In genomic region chr1:23543707-23544443, GRCh38 we compare ENCODE assay signal across 2 cellular contexts.
TF ChIP-seq lines count a peak whose summit lies in the region.

No MANE protein-coding gene starts in this region.

TF ChIP-seq in HEK293, 187 proteins besides CTCF, POLR2A, EP300 and RAD21:
- no peak for TF ChIP-seq ZNF596 (tag by site-specific recombination; IDR thresholded peaks at IDR 0.05)
- no peak for TF ChIP-seq ZNF768 (tag by site-specific recombination; IDR thresholded peaks at IDR 0.05)
- TF ChIP-seq ZNF133 (tag by site-specific recombination; IDR thresholded peaks at IDR 0.05), result no peak
- no peak for TF ChIP-seq ZNF501 (tag by site-specific recombination; IDR thresholded peaks at IDR 0.05)
- TF ChIP-seq ZFHX2 (tag by site-specific recombination; conservative IDR thresholded peaks at IDR 0.05), result peak; percentile 56
- no peak for TF ChIP-seq ZNF24 (tag by site-specific recombination; IDR thresholded peaks at IDR 0.05)
- no peak for TF ChIP-seq KLF9 (tag by site-specific recombination; IDR thresholded peaks at IDR 0.05; ENCODE audit: low read depth)
- no peak for TF ChIP-seq ZNF704 (tag by site-specific recombination; IDR thresholded peaks at IDR 0.05)
- TF ChIP-seq REST (tag by site-specific recombination; IDR thresholded peaks at IDR 0.05), result no peak
- TF ChIP-seq ZNF626 (tag by site-specific recombination; IDR thresholded peaks at IDR 0.05), result no peak
- TF ChIP-seq ZNF214 (tag by site-specific recombination; IDR thresholded peaks at IDR 0.05; ENCODE audit: borderline replicate concordance), result no peak
- TF ChIP-seq ZNF623 (tag by site-specific recombination; IDR thresholded peaks at IDR 0.05), result no peak
- peak; percentile 71; the same call in 1 of the 2 replicates for TF ChIP-seq EGR2 (tag by site-specific recombination; IDR thresholded peaks at IDR 0.05; ENCODE audit: low read depth)
- TF ChIP-seq KLF1 (tag by site-specific recombination; IDR thresholded peaks at IDR 0.05), result peak; percentile 92
- no peak for TF ChIP-seq ZFP69B (tag by site-specific recombination; IDR thresholded peaks at IDR 0.05)
- TF ChIP-seq ZNF660 (tag by site-specific recombination; IDR thresholded peaks at IDR 0.05), result no peak
TF ChIP-seq in HEK293: peak in this region for 3.

TF ChIP-seq in K562, 482 proteins besides CTCF, POLR2A, EP300 and RAD21:
- no peak for TF ChIP-seq NRF1 (conservative IDR thresholded peaks at IDR 0.05 in 1 of 2, IDR thresholded peaks at IDR 0.05 in 1 of 2)
- TF ChIP-seq GABPB1 (CRISPR knock-in tag; IDR thresholded peaks at IDR 0.05), result 0 out of 2 replicates have a peak, but pooled peaks have one; percentile 3
- TF ChIP-seq ZNF740 (CRISPR knock-in tag; IDR thresholded peaks at IDR 0.05), result no peak
- 0 out of 4 replicates have a peak, but pooled peaks of 1 of the 2 experiments have one; percentile 17 for TF ChIP-seq ZNF740 (tag; IDR thresholded peaks at IDR 0.05)
